ENCODE assay signal across 11 cellular contexts in genomic region chr13:77477299-77477848, GRCh38. TPM values are rescaled to one million over a fixed set of nuclear protein-coding genes. Genes with fewer than 3 reads are reported as not detected.
DNase-seq lines count a peak whose midpoint lies in the region; TF ChIP-seq lines count a peak whose summit lies in the region.
"Had no signal": no experiment of that assay in that cellular context is flagged by ENCODE, and none has a peak within 500 bp of the region (broad histone marks: within the 10 kb centered on the region; RNA-seq: fewer than 3 reads in every experiment).

No MANE protein-coding gene starts in this region.

- CTCF ChIA-PET in CD8-positive, alpha-beta memory T cell (lab: Charles Lee) = interaction anchor here (0.7 to 3.8 kb wide), 17 partner anchors 12 to 1566 kb away, joined by 3 to 30 read pairs (median 5); partner anchors contain the start of gene MYCBP2

- TF ChIP-seq POLR2A in spleen (IDR thresholded peaks at IDR 0.05) = no peak

- H3K4me1 ChIP-seq in CD8-positive, alpha-beta memory T cell (ENCODE audit: insufficient read depth, low read length) = no peaks in the 10 kb centered on the region
- H3K4me1 ChIP-seq in HUES64 (ENCODE audit: insufficient read depth, low read length) (peaks cover 30% of the 10 kb centered on the region), neuron (ENCODE audit: insufficient read depth, low read length) (peaks cover 9% of the 10 kb centered on the region), spleen (peaks cover 0 to 19% (median 10%) of the 10 kb centered on the region in 6 donors)

- H3K36me3 Mint-ChIP-seq in CD8-positive, alpha-beta memory T cell = peaks cover 0 to 2% (median 0%) of the 10 kb centered on the region in 3 donors
- no peaks in the 10 kb centered on the region for H3K36me3 Mint-ChIP-seq in CD14-positive monocyte

- H3K4me1 Mint-ChIP-seq in CD8-positive, alpha-beta memory T cell = peaks cover 8 to 16% (median 9%) of the 10 kb centered on the region in 3 donors
- H3K4me1 Mint-ChIP-seq in CD14-positive monocyte = peaks cover 15% of the 10 kb centered on the region

- no peak overlapping the region for H3K27ac ChIP-seq in CD8-positive, alpha-beta memory T cell (ENCODE audit: low read depth, low read length)
- H3K27ac ChIP-seq in HUES64 (ENCODE audit: low read depth, low read length) = no peak overlapping the region
- peak overlapping the region; percentile 74 for H3K27ac ChIP-seq in brain microvascular endothelial cell
- peak overlapping the region in 1 of 8 donors; percentile 77 for H3K27ac ChIP-seq in spleen

- H3K4me3 Mint-ChIP-seq in CD8-positive, alpha-beta memory T cell = peak overlapping the region in 4 of 7 donors; percentile 86 to 96 (median 92)
- H3K4me3 Mint-ChIP-seq in CD14-positive monocyte = no peak overlapping the region

- H3K9me3 ChIP-seq in CD8-positive, alpha-beta memory T cell (ENCODE audit: low read length) = no peaks in the 10 kb centered on the region
- no peaks in the 10 kb centered on the region for H3K9me3 ChIP-seq in HUES64 (ENCODE audit: insufficient read depth, low read depth, low read length)
- no peaks in the 10 kb centered on the region for H3K9me3 ChIP-seq in neuron (ENCODE audit: low read length)
- peaks cover 0 to 9% (median 0%) of the 10 kb centered on the region in 8 donors for H3K9me3 ChIP-seq in spleen

- H3K4me3 ChIP-seq in CD8-positive, alpha-beta memory T cell (ENCODE audit: low read length) = no peak overlapping the region
- H3K4me3 ChIP-seq in HUES64 (ENCODE audit: low read length) (no peak overlapping the region), brain microvascular endothelial cell (ENCODE audit: low read depth, low read length) (no peak overlapping the region), neuron (ENCODE audit: low read length) (no peak overlapping the region), spleen (peak overlapping the region in 1 of 8 donors; percentile 70)

- peak overlapping the region; percentile 80 for H2AFZ ChIP-seq in neuron (ENCODE audit: low read depth, low read length)

- WGBS in HUES64 = 100% methylated on average over 2 of the region's 3 CpGs
- 73 to 79% (median 76%) methylated on average over 3 of the region's 3 CpGs for WGBS in spleen, 5 donors

- POLR2A ChIA-PET in CD8-positive, alpha-beta memory T cell (lab: Charles Lee) = interaction anchor here (0.6 to 3.0 kb wide), 3 partner anchors 148 to 451 kb away, joined by 3 to 15 read pairs (median 4); partner anchors contain the start of gene FBXL3

- H3K27ac Mint-ChIP-seq in CD8-positive, alpha-beta memory T cell = no peak overlapping the region
- H3K27ac Mint-ChIP-seq in CD14-positive monocyte = peak overlapping the region in 1 of 7 donors; percentile 88

- H3K27me3 ChIP-seq in CD8-positive, alpha-beta memory T cell (ENCODE audit: insufficient read depth, low read length, poor library complexity, severe bottlenecking) = no peaks in the 10 kb centered on the region
- H3K27me3 ChIP-seq in HUES64 (ENCODE audit: insufficient read depth, low read length) = no peaks in the 10 kb centered on the region
- no peaks in the 10 kb centered on the region for H3K27me3 ChIP-seq in brain microvascular endothelial cell (replicated peaks)
- H3K27me3 ChIP-seq in neuron (ENCODE audit: insufficient read depth, low read length) = no peaks in the 10 kb centered on the region
- H3K27me3 ChIP-seq in spleen (replicated peaks in 1 of 7) = no peaks in the 10 kb centered on the region

- intact Hi-C loops in spleen (cut with DNase I; ENCODE audit: low total_unique reads) (loop anchor here (10.0 kb wide), 1 partner anchor 183 kb away; no protein-coding TSS in a partner anchor), CD14-positive monocyte (cut with micrococcal nuclease) (loop anchor here in 1 of 2 donors (10.0 kb wide), 1 partner anchor 153 kb away; the partner anchor contains the start of gene MYCBP2)

- H3K27me3 Mint-ChIP-seq in CD8-positive, alpha-beta memory T cell = no peaks in the 10 kb centered on the region
- H3K27me3 Mint-ChIP-seq in CD14-positive monocyte (ENCODE audit: low read depth in 3 of 3) = no peaks in the 10 kb centered on the region

- H3K36me3 ChIP-seq in CD8-positive, alpha-beta memory T cell (ENCODE audit: insufficient read depth, low read length) = no peaks in the 10 kb centered on the region
- H3K36me3 ChIP-seq in HUES64 (ENCODE audit: insufficient read depth, low read length) (no peaks in the 10 kb centered on the region), brain microvascular endothelial cell (replicated peaks) (no peaks in the 10 kb centered on the region), neuron (ENCODE audit: insufficient read depth, low read length) (no peaks in the 10 kb centered on the region), spleen (no peaks in the 10 kb centered on the region)

- no peak for TF ChIP-seq CTCF in brain microvascular endothelial cell (IDR thresholded peaks at IDR 0.05; ENCODE audit: low read depth, low read length, missing control alignments)
- TF ChIP-seq CTCF in spleen (IDR thresholded peaks at IDR 0.05 in 8 of 11, conservative IDR thresholded peaks at IDR 0.05 in 3 of 11) = no peak
- no peak for TF ChIP-seq CTCF in CD14-positive monocyte (IDR thresholded peaks at IDR 0.05)

- H3K9me3 Mint-ChIP-seq in CD8-positive, alpha-beta memory T cell = no peaks in the 10 kb centered on the region
- peaks cover 4 to 14% (median 6%) of the 10 kb centered on the region in 7 donors for H3K9me3 Mint-ChIP-seq in CD14-positive monocyte

- in situ Hi-C loops in brain microvascular endothelial cell (cut with HindIII; ENCODE audit: low pct_ligation_motif_present, low sequenced_read_pairs) = no loop called here

- H3K9ac ChIP-seq in HUES64 (ENCODE audit: low read depth, low read length) = peak overlapping the region; percentile 72; the same call in 1 of the 2 replicates

- no peak for DNase-seq in CD8-positive, alpha-beta memory T cell
- DNase-seq in brain microvascular endothelial cell = no peak
- no peak for DNase-seq in NOMO-1 treated with DMSO at 0.1 percent for 48 hours (lab: John Stamatoyannopoulos, UW; ENCODE audit: unreplicated experiment)
- DNase-seq in NCI-H2196 treated with DMSO at 0.1 percent for 48 hours (lab: John Stamatoyannopoulos, UW; ENCODE audit: unreplicated experiment) = no peak
- no peak for DNase-seq in spleen
- DNase-seq in CD14-positive monocyte (ENCODE audit: low spot score) = no peak
- DNase-seq: DMS153, GOT3 had no signal

RNA-seq across cellular contexts. Expression of gene SCEL, which starts 58.1 kb away (rescaled TPM):
- total RNA-seq in CD8-positive, alpha-beta memory T cell = not detected
- polyA plus RNA-seq in CD8-positive, alpha-beta memory T cell = not detected
- polyA plus RNA-seq in HUES64 (2013, experiment 1 of 2) = not detected
- polyA plus RNA-seq in HUES64 (2013, experiment 2 of 2) = 0.13 TPM
- not detected for total RNA-seq in spleen
- polyA plus RNA-seq in spleen (under 1 TPM in 2 of 3 donors, not detected in 1; 0.04 to 0.29 TPM), CD14-positive monocyte (not detected)
- total RNA-seq: LHCN-M2 had no signal

Comparison
In these comparisons a context has a peak if more than half of its experiments do, and no peak if none do; other contexts are left out.
1. H3K4me3 Mint-ChIP-seq: peak in CD8-positive, alpha-beta memory T cell (4 of 7); none in CD14-positive monocyte (0 of 2).